Comparison of ENCODE assay signal across 1 cellular context in genomic region chr2:73444202-73444601, GRCh38.
A peak's percentile ranks its signal among the peaks of the same experiment; 100 is the strongest.
TF ChIP-seq lines count a peak whose summit lies in the region.

No MANE protein-coding gene starts in this region.

TF ChIP-seq in HepG2, 621 proteins besides CTCF, POLR2A, EP300 and RAD21 (continued from another document):
- TF ChIP-seq PCBP1 (IDR thresholded peaks at IDR 0.05; ENCODE audit: borderline replicate concordance, low read depth, low read length) (no peak), ZNF317 (CRISPR knock-in tag; IDR thresholded peaks at IDR 0.05) (no peak), MAFF (IDR thresholded peaks at IDR 0.05; ENCODE audit: low read depth, low read length) (no peak), CREB3 (CRISPR knock-in tag; IDR thresholded peaks at IDR 0.05) (no peak), ZGPAT (CRISPR knock-in tag; IDR thresholded peaks at IDR 0.05) (0 out of 2 replicates have a peak, but pooled peaks have one; percentile 20), SIX1 (CRISPR knock-in tag; IDR thresholded peaks at IDR 0.05; ENCODE audit: borderline replicate concordance) (peak; percentile 24; the same call in 1 of the 2 replicates), HMG20A (CRISPR knock-in tag; IDR thresholded peaks at IDR 0.05; ENCODE audit: borderline replicate concordance) (peak; percentile 59; the same call in 1 of the 2 replicates), MED1 (CRISPR knock-in tag; IDR thresholded peaks at IDR 0.05) (no peak), ZNF574 (CRISPR knock-in tag; IDR thresholded peaks at IDR 0.05) (no peak), IRF2 (CRISPR knock-in tag; IDR thresholded peaks at IDR 0.05) (peak; percentile 54; the same call in 1 of the 2 replicates), MIXL1 (CRISPR knock-in tag; IDR thresholded peaks at IDR 0.05) (peak; percentile 81), ZNF670 (CRISPR knock-in tag; IDR thresholded peaks at IDR 0.05; ENCODE audit: borderline replicate concordance) (peak; percentile 69; the same call in 1 of the 2 replicates), AGO1 (IDR thresholded peaks at IDR 0.05; ENCODE audit: low read depth, low read length, poor library complexity, severe bottlenecking) (no peak), ARNT2 (CRISPR knock-in tag; IDR thresholded peaks at IDR 0.05; ENCODE audit: low read depth) (no peak), SPEN (CRISPR knock-in tag; IDR thresholded peaks at IDR 0.05; ENCODE audit: low read depth) (peak; percentile 29; the same call in 1 of the 2 replicates), TBX2 (CRISPR knock-in tag; IDR thresholded peaks at IDR 0.05; ENCODE audit: borderline replicate concordance) (peak; percentile 36; the same call in 1 of the 2 replicates), SOX13 (IDR thresholded peaks at IDR 0.05) (no peak), SOX13 (CRISPR knock-in tag; conservative IDR thresholded peaks at IDR 0.05 in 1 of 2, IDR thresholded peaks at IDR 0.05 in 1 of 2) (peak in 1 of 2 experiments; percentile 26; a peak in 1 of 4 replicates), NCOA5 (CRISPR knock-in tag; IDR thresholded peaks at IDR 0.05) (no peak), ZNF512 (CRISPR knock-in tag; IDR thresholded peaks at IDR 0.05) (no peak), GFI1 (CRISPR knock-in tag; IDR thresholded peaks at IDR 0.05; ENCODE audit: borderline replicate concordance) (no peak), PAXIP1 (CRISPR knock-in tag; conservative IDR thresholded peaks at IDR 0.05) (peak; percentile 57; the same call in 1 of the 2 replicates), BCL6 (CRISPR knock-in tag; IDR thresholded peaks at IDR 0.05) (0 out of 2 replicates have a peak, but pooled peaks have one; percentile 10), ZFP82 (CRISPR knock-in tag; IDR thresholded peaks at IDR 0.05; ENCODE audit: borderline replicate concordance) (0 out of 2 replicates have a peak, but pooled peaks have one; percentile 53), CEBPG (CRISPR knock-in tag; IDR thresholded peaks at IDR 0.05) (peak; percentile 66; the same call in 1 of the 2 replicates), SP1 (IDR thresholded peaks at IDR 0.05) (no peak), SP1 (CRISPR knock-in tag; IDR thresholded peaks at IDR 0.05) (no peak), HNF4G (IDR thresholded peaks at IDR 0.05; ENCODE audit: borderline replicate concordance, low read depth, low read length) (peak; percentile 43; the same call in 1 of the 2 replicates), HNF4G (CRISPR knock-in tag; IDR thresholded peaks at IDR 0.05; ENCODE audit: borderline replicate concordance, low read depth) (no peak), FOXA3 (CRISPR knock-in tag; IDR thresholded peaks at IDR 0.05) (peak; percentile 26; the same call in 1 of the 2 replicates), ZNF703 (CRISPR knock-in tag; IDR thresholded peaks at IDR 0.05; ENCODE audit: borderline replicate concordance) (no peak), ZNF75D (CRISPR knock-in tag; IDR thresholded peaks at IDR 0.05; ENCODE audit: borderline replicate concordance) (no peak), ZMYM4 (CRISPR knock-in tag; IDR thresholded peaks at IDR 0.05) (peak; percentile 35; the same call in 1 of the 2 replicates), HNF4A (CRISPR knock-in tag; IDR thresholded peaks at IDR 0.05) (peak; percentile 88), ZNF331 (CRISPR knock-in tag; IDR thresholded peaks at IDR 0.05) (peak; percentile 54; the same call in 1 of the 2 replicates), SRSF9 (IDR thresholded peaks at IDR 0.05; ENCODE audit: borderline replicate concordance, insufficient read depth, low read depth, low read length, poor library complexity, severe bottlenecking) (no peak), ARID3A (IDR thresholded peaks at IDR 0.05; ENCODE audit: low read depth, low read length) (0 out of 2 replicates have a peak, but pooled peaks have one; percentile 37), SOX6 (IDR thresholded peaks at IDR 0.05) (no peak), SOX6 (CRISPR knock-in tag; IDR thresholded peaks at IDR 0.05) (peak; percentile 21; the same call in 1 of the 2 replicates), RXRB (CRISPR knock-in tag; IDR thresholded peaks at IDR 0.05; ENCODE audit: borderline replicate concordance) (peak; percentile 68; the same call in 1 of the 2 replicates)
